Comparison of ENCODE assay signal across 4 cellular contexts in genomic region chr16:89990799-89991198, GRCh38.
"Had no signal": no experiment of that assay in that cellular context is flagged by ENCODE, and none has a peak within 500 bp of the region (broad histone marks: within the 10 kb centered on the region; RNA-seq: fewer than 3 reads in every experiment).

No MANE protein-coding gene starts in this region.

- H3K4me2 ChIP-seq: GM23338 had no signal

- H3K4me3 Mint-ChIP-seq: GM23338, H9, IgD-negative memory B cell had no signal

- H2AFZ ChIP-seq: GM23338 had no signal

- H3K27ac Mint-ChIP-seq: GM23338, H9, IgD-negative memory B cell had no signal

- ATAC-seq: GM23338 had no signal

- H3K4me1 Mint-ChIP-seq: GM23338, H9 had no signal

- H3K4me3 ChIP-seq: GM23338 had no signal

- DNase-seq: H9, HCEC 1CT had no signal

- H3K27me3 Mint-ChIP-seq: IgD-negative memory B cell had no signal
